1 cellular context compared by ENCODE assay signal in the genomic region with DNA sequence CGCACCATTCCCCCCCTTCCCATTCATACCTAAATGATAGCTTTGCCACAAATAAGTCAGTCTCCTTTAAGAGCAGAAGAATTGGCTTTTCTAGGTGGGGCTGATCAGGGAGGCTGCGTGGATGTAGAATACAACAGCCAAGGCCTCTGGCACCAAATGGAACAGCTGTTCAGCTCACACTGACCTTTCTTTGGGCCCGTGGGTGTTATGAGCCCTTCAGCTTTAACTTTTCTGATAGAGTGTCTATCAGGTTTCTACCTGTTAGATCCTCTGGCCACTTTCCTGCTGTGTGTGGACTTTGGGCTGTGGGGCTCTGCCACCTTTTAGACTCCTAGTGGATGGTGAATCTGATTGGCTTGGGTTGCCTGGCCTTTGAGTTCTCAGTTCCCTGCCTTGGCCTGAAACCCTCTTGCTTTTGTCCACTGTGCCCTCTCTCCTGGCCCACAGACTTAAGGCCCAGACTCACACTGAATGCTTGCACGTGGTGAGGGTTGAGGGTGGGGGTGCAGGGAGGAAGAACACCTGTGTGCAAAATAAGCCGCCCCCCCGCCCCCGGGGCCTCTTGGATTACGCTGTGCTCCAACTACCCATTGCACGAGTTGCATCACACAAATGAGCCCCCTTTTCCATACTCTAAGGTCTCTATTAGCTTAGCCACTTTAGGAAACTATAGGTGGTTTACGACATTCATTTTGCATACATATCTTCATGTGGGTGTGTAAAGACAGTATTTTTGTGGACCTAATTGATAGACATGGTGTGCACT.
TF ChIP-seq lines count a peak whose summit lies in the region.

No MANE protein-coding gene starts in this region.

TF ChIP-seq in A549, 52 proteins besides CTCF, POLR2A, EP300 and RAD21:
- TF ChIP-seq FOSL2 (IDR thresholded peaks at IDR 0.05): no peak
- TF ChIP-seq FOSL2 (CRISPR knock-in tag; IDR thresholded peaks at IDR 0.05): no peak
- no peak for TF ChIP-seq MAFK (IDR thresholded peaks at IDR 0.05; ENCODE audit: partially characterized antibody)
- no peak for TF ChIP-seq NR3C1 (IDR thresholded peaks at IDR 0.05)
- TF ChIP-seq MAZ (IDR thresholded peaks at IDR 0.05; ENCODE audit: borderline replicate concordance, low read depth, low read length): no peak
- TF ChIP-seq CHD4 (IDR thresholded peaks at IDR 0.05; ENCODE audit: borderline replicate concordance): no peak
- no peak for TF ChIP-seq HOXB13 (CRISPR knock-in tag; IDR thresholded peaks at IDR 0.05; ENCODE audit: low read depth)
- no peak for TF ChIP-seq HEYL (CRISPR knock-in tag; IDR thresholded peaks at IDR 0.05)
- TF ChIP-seq, protein P1, sequence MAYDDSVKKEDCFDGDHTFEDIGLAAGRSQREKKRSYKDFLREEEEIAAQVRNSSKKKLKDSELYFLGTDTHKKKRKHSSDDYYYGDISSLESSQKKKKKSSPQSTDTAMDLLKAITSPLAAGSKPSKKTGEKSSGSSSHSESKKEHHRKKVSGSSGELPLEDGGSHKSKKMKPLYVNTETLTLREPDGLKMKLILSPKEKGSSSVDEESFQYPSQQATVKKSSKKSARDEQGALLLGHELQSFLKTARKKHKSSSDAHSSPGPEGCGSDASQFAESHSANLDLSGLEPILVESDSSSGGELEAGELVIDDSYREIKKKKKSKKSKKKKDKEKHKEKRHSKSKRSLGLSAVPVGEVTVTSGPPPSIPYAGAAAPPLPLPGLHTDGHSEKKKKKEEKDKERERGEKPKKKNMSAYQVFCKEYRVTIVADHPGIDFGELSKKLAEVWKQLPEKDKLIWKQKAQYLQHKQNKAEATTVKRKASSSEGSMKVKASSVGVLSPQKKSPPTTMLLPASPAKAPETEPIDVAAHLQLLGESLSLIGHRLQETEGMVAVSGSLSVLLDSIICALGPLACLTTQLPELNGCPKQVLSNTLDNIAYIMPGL (CRISPR knock-in tag; IDR thresholded peaks at IDR 0.05; ENCODE audit: borderline replicate concordance): no peak
- TF ChIP-seq CBX2 (IDR thresholded peaks at IDR 0.05; ENCODE audit: borderline replicate concordance, low read depth): no peak
- TF ChIP-seq NFE2L2 (conservative IDR thresholded peaks at IDR 0.05; ENCODE audit: low read length): no peak
- TF ChIP-seq, protein P2, sequence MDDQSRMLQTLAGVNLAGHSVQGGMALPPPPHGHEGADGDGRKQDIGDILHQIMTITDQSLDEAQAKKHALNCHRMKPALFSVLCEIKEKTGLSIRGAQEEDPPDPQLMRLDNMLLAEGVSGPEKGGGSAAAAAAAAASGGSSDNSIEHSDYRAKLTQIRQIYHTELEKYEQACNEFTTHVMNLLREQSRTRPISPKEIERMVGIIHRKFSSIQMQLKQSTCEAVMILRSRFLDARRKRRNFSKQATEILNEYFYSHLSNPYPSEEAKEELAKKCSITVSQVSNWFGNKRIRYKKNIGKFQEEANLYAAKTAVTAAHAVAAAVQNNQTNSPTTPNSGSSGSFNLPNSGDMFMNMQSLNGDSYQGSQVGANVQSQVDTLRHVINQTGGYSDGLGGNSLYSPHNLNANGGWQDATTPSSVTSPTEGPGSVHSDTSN (IDR thresholded peaks at IDR 0.05): no peak
- no peak for TF ChIP-seq KDM5A (IDR thresholded peaks at IDR 0.05)
- TF ChIP-seq BHLHE40 (IDR thresholded peaks at IDR 0.05; ENCODE audit: low read depth, low read length): no peak
- TF ChIP-seq, protein P3, sequence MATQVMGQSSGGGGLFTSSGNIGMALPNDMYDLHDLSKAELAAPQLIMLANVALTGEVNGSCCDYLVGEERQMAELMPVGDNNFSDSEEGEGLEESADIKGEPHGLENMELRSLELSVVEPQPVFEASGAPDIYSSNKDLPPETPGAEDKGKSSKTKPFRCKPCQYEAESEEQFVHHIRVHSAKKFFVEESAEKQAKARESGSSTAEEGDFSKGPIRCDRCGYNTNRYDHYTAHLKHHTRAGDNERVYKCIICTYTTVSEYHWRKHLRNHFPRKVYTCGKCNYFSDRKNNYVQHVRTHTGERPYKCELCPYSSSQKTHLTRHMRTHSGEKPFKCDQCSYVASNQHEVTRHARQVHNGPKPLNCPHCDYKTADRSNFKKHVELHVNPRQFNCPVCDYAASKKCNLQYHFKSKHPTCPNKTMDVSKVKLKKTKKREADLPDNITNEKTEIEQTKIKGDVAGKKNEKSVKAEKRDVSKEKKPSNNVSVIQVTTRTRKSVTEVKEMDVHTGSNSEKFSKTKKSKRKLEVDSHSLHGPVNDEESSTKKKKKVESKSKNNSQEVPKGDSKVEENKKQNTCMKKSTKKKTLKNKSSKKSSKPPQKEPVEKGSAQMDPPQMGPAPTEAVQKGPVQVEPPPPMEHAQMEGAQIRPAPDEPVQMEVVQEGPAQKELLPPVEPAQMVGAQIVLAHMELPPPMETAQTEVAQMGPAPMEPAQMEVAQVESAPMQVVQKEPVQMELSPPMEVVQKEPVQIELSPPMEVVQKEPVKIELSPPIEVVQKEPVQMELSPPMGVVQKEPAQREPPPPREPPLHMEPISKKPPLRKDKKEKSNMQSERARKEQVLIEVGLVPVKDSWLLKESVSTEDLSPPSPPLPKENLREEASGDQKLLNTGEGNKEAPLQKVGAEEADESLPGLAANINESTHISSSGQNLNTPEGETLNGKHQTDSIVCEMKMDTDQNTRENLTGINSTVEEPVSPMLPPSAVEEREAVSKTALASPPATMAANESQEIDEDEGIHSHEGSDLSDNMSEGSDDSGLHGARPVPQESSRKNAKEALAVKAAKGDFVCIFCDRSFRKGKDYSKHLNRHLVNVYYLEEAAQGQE (IDR thresholded peaks at IDR 0.05): no peak
- no peak for TF ChIP-seq CEBPB (IDR thresholded peaks at IDR 0.05)
- TF ChIP-seq RARB (CRISPR knock-in tag; IDR thresholded peaks at IDR 0.05): no peak
- TF ChIP-seq, protein P4, sequence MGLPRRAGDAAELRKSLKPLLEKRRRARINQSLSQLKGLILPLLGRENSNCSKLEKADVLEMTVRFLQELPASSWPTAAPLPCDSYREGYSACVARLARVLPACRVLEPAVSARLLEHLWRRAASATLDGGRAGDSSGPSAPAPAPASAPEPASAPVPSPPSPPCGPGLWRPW (IDR thresholded peaks at IDR 0.05): no peak
- TF ChIP-seq POLR2AphosphoS2 (conservative IDR thresholded peaks at IDR 0.05; ENCODE audit: low read length): no peak
